1 cellular context compared by ENCODE assay signal in the genomic region with DNA sequence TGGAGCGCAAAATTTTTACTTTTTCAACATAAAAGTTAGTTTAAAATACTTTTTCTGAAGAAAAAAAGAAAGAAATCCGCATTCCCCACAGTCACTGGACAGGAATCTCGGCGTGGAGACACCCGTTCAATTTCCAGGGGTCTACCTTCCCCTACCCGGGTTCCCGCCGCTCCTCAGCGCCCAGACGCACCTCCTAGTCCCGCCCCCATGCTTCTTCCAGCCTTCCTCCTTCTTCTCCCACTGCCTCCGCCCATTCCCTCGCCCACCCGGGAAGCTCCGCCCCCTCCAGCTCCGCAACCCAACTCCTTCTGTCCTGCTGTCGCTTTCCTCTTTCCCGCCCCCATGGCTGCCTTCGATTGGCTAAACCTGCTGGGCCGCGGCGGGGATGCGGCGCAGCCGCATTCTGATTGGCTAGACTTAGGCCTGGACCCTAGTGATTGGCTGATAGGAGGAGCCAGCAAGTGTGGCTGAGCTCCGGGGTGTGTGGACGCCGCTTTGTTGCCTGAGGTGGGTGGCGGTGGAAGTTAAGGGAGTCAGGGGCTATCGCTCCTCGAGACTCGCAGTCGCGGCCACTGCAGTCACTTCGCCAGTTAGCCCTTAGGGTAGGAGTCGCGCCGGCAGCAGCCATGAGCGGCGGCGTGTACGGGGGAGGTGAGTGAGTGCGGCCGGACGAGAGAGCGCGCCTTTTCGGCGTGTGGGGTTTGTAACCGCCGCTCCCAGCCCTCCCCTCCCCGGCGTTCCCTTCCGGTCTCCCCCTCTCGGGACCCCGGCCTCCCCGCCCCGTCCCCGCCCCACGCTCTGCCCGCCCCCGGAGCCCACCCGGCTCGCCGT.
TF ChIP-seq lines count a peak whose summit lies in the region.

A gene (plus strand): TSS at position 460 of the 831 bp plus-strand sequence. CDS start 167 bp downstream, at position 627.

TF ChIP-seq in GM12878, 131 proteins besides CTCF, POLR2A, EP300 and RAD21 (continued from another document and continues in another):
- TF ChIP-seq, protein P1, sequence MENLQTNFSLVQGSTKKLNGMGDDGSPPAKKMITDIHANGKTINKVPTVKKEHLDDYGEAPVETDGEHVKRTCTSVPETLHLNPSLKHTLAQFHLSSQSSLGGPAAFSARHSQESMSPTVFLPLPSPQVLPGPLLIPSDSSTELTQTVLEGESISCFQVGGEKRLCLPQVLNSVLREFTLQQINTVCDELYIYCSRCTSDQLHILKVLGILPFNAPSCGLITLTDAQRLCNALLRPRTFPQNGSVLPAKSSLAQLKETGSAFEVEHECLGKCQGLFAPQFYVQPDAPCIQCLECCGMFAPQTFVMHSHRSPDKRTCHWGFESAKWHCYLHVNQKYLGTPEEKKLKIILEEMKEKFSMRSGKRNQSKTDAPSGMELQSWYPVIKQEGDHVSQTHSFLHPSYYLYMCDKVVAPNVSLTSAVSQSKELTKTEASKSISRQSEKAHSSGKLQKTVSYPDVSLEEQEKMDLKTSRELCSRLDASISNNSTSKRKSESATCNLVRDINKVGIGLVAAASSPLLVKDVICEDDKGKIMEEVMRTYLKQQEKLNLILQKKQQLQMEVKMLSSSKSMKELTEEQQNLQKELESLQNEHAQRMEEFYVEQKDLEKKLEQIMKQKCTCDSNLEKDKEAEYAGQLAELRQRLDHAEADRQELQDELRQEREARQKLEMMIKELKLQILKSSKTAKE (IDR thresholded peaks at IDR 0.05; ENCODE audit: low read depth, poor library complexity, severe bottlenecking): peak; percentile 67
- no peak for TF ChIP-seq HDAC6 (IDR thresholded peaks at IDR 0.05; ENCODE audit: unreplicated experiment)
- peak; percentile 88 for TF ChIP-seq EED (IDR thresholded peaks at IDR 0.05; ENCODE audit: low read depth)
- TF ChIP-seq IKZF1 (conservative IDR thresholded peaks at IDR 0.05): peak; percentile 73
- TF ChIP-seq DPF2 (IDR thresholded peaks at IDR 0.05): 0 out of 2 replicates have a peak, but pooled peaks have one; percentile 4
- TF ChIP-seq ATF7 (IDR thresholded peaks at IDR 0.05; ENCODE audit: low read depth): peak; percentile 43; the same call in 1 of the 2 replicates
- TF ChIP-seq BCL11A (IDR thresholded peaks at IDR 0.05; ENCODE audit: low read depth, low read length): no peak
- peak; percentile 97 for TF ChIP-seq CHD2 (IDR thresholded peaks at IDR 0.05; ENCODE audit: borderline replicate concordance, low read depth, low read length)
- TF ChIP-seq, protein P2, sequence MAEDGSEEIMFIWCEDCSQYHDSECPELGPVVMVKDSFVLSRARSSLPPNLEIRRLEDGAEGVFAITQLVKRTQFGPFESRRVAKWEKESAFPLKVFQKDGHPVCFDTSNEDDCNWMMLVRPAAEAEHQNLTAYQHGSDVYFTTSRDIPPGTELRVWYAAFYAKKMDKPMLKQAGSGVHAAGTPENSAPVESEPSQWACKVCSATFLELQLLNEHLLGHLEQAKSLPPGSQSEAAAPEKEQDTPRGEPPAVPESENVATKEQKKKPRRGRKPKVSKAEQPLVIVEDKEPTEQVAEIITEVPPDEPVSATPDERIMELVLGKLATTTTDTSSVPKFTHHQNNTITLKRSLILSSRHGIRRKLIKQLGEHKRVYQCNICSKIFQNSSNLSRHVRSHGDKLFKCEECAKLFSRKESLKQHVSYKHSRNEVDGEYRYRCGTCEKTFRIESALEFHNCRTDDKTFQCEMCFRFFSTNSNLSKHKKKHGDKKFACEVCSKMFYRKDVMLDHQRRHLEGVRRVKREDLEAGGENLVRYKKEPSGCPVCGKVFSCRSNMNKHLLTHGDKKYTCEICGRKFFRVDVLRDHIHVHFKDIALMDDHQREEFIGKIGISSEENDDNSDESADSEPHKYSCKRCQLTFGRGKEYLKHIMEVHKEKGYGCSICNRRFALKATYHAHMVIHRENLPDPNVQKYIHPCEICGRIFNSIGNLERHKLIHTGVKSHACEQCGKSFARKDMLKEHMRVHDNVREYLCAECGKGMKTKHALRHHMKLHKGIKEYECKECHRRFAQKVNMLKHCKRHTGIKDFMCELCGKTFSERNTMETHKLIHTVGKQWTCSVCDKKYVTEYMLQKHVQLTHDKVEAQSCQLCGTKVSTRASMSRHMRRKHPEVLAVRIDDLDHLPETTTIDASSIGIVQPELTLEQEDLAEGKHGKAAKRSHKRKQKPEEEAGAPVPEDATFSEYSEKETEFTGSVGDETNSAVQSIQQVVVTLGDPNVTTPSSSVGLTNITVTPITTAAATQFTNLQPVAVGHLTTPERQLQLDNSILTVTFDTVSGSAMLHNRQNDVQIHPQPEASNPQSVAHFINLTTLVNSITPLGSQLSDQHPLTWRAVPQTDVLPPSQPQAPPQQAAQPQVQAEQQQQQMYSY (CRISPR knock-in tag; IDR thresholded peaks at IDR 0.05): no peak
- TF ChIP-seq CBX5 (IDR thresholded peaks at IDR 0.05; ENCODE audit: low read depth): no peak
- peak; percentile 69; the same call in 1 of the 2 replicates for TF ChIP-seq CBFB (IDR thresholded peaks at IDR 0.05; ENCODE audit: low read depth)
- TF ChIP-seq, protein P3, sequence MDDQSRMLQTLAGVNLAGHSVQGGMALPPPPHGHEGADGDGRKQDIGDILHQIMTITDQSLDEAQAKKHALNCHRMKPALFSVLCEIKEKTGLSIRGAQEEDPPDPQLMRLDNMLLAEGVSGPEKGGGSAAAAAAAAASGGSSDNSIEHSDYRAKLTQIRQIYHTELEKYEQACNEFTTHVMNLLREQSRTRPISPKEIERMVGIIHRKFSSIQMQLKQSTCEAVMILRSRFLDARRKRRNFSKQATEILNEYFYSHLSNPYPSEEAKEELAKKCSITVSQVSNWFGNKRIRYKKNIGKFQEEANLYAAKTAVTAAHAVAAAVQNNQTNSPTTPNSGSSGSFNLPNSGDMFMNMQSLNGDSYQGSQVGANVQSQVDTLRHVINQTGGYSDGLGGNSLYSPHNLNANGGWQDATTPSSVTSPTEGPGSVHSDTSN (IDR thresholded peaks at IDR 0.05; ENCODE audit: insufficient replicate concordance, low read depth, low read length): peak; percentile 68
- no peak for TF ChIP-seq KAT2A (conservative IDR thresholded peaks at IDR 0.05; ENCODE audit: control insufficient read depth, low read depth, low read length)
- TF ChIP-seq MYB (IDR thresholded peaks at IDR 0.05; ENCODE audit: borderline replicate concordance, low read depth, low read length): no peak
- TF ChIP-seq PAX5 (IDR thresholded peaks at IDR 0.05; ENCODE audit: borderline replicate concordance, low read depth, low read length): peak; percentile 59; the same call in 1 of the 2 replicates
- TF ChIP-seq RCOR1 (conservative IDR thresholded peaks at IDR 0.05; ENCODE audit: low read depth, low read length): peak; percentile 36; the same call in 1 of the 2 replicates
- TF ChIP-seq, protein P4, sequence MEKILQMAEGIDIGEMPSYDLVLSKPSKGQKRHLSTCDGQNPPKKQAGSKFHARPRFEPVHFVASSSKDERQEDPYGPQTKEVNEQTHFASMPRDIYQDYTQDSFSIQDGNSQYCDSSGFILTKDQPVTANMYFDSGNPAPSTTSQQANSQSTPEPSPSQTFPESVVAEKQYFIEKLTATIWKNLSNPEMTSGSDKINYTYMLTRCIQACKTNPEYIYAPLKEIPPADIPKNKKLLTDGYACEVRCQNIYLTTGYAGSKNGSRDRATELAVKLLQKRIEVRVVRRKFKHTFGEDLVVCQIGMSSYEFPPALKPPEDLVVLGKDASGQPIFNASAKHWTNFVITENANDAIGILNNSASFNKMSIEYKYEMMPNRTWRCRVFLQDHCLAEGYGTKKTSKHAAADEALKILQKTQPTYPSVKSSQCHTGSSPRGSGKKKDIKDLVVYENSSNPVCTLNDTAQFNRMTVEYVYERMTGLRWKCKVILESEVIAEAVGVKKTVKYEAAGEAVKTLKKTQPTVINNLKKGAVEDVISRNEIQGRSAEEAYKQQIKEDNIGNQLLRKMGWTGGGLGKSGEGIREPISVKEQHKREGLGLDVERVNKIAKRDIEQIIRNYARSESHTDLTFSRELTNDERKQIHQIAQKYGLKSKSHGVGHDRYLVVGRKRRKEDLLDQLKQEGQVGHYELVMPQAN (conservative IDR thresholded peaks at IDR 0.05): peak; percentile 79
- TF ChIP-seq, protein P5, sequence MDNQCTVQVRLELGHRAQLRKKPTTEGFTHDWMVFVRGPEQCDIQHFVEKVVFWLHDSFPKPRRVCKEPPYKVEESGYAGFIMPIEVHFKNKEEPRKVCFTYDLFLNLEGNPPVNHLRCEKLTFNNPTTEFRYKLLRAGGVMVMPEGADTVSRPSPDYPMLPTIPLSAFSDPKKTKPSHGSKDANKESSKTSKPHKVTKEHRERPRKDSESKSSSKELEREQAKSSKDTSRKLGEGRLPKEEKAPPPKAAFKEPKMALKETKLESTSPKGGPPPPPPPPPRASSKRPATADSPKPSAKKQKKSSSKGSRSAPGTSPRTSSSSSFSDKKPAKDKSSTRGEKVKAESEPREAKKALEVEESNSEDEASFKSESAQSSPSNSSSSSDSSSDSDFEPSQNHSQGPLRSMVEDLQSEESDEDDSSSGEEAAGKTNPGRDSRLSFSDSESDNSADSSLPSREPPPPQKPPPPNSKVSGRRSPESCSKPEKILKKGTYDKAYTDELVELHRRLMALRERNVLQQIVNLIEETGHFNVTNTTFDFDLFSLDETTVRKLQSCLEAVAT (IDR thresholded peaks at IDR 0.05): peak; percentile 28; the same call in 1 of the 2 replicates
- TF ChIP-seq, protein P6, sequence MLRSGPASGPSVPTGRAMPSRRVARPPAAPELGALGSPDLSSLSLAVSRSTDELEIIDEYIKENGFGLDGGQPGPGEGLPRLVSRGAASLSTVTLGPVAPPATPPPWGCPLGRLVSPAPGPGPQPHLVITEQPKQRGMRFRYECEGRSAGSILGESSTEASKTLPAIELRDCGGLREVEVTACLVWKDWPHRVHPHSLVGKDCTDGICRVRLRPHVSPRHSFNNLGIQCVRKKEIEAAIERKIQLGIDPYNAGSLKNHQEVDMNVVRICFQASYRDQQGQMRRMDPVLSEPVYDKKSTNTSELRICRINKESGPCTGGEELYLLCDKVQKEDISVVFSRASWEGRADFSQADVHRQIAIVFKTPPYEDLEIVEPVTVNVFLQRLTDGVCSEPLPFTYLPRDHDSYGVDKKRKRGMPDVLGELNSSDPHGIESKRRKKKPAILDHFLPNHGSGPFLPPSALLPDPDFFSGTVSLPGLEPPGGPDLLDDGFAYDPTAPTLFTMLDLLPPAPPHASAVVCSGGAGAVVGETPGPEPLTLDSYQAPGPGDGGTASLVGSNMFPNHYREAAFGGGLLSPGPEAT (IDR thresholded peaks at IDR 0.05; ENCODE audit: low read depth): peak; percentile 86; the same call in 1 of the 2 replicates
- TF ChIP-seq, protein P7, sequence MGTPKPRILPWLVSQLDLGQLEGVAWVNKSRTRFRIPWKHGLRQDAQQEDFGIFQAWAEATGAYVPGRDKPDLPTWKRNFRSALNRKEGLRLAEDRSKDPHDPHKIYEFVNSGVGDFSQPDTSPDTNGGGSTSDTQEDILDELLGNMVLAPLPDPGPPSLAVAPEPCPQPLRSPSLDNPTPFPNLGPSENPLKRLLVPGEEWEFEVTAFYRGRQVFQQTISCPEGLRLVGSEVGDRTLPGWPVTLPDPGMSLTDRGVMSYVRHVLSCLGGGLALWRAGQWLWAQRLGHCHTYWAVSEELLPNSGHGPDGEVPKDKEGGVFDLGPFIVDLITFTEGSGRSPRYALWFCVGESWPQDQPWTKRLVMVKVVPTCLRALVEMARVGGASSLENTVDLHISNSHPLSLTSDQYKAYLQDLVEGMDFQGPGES (IDR thresholded peaks at IDR 0.05): peak; percentile 93
- no peak for TF ChIP-seq FOXM1 (IDR thresholded peaks at IDR 0.05; ENCODE audit: low read depth, low read length)
- TF ChIP-seq POLR2AphosphoS2 (IDR thresholded peaks at IDR 0.05; ENCODE audit: low read depth, low read length): peak; percentile 54; the same call in 1 of the 2 replicates
- TF ChIP-seq, protein P8, sequence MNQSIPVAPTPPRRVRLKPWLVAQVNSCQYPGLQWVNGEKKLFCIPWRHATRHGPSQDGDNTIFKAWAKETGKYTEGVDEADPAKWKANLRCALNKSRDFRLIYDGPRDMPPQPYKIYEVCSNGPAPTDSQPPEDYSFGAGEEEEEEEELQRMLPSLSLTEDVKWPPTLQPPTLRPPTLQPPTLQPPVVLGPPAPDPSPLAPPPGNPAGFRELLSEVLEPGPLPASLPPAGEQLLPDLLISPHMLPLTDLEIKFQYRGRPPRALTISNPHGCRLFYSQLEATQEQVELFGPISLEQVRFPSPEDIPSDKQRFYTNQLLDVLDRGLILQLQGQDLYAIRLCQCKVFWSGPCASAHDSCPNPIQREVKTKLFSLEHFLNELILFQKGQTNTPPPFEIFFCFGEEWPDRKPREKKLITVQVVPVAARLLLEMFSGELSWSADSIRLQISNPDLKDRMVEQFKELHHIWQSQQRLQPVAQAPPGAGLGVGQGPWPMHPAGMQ (IDR thresholded peaks at IDR 0.05; ENCODE audit: borderline replicate concordance): no peak
- peak; percentile 81; the same call in 1 of the 2 replicates for TF ChIP-seq RFX5 (IDR thresholded peaks at IDR 0.05; ENCODE audit: low read depth, low read length)
- no peak for TF ChIP-seq LARP7 (IDR thresholded peaks at IDR 0.05)
- peak; percentile 76 for TF ChIP-seq TAF1 (IDR thresholded peaks at IDR 0.05; ENCODE audit: borderline replicate concordance, low read depth, low read length)
- TF ChIP-seq FOS (IDR thresholded peaks at IDR 0.05; ENCODE audit: borderline replicate concordance, extremely low read depth, insufficient read length): peak; percentile 95
- TF ChIP-seq MTA3 (IDR thresholded peaks at IDR 0.05; ENCODE audit: borderline replicate concordance, low read length): no peak
- TF ChIP-seq ZNF384 (IDR thresholded peaks at IDR 0.05; ENCODE audit: borderline replicate concordance, low read depth, low read length): no peak
- peak in 1 of 2 experiments; percentile 32; a peak in 2 of 4 replicates for TF ChIP-seq BHLHE40 (IDR thresholded peaks at IDR 0.05; ENCODE audit: borderline replicate concordance in 1 of 2, low read depth in 2 of 2, low read length in 1 of 2)
- TF ChIP-seq NFXL1 (IDR thresholded peaks at IDR 0.05; ENCODE audit: borderline replicate concordance): no peak
- TF ChIP-seq, protein P9, sequence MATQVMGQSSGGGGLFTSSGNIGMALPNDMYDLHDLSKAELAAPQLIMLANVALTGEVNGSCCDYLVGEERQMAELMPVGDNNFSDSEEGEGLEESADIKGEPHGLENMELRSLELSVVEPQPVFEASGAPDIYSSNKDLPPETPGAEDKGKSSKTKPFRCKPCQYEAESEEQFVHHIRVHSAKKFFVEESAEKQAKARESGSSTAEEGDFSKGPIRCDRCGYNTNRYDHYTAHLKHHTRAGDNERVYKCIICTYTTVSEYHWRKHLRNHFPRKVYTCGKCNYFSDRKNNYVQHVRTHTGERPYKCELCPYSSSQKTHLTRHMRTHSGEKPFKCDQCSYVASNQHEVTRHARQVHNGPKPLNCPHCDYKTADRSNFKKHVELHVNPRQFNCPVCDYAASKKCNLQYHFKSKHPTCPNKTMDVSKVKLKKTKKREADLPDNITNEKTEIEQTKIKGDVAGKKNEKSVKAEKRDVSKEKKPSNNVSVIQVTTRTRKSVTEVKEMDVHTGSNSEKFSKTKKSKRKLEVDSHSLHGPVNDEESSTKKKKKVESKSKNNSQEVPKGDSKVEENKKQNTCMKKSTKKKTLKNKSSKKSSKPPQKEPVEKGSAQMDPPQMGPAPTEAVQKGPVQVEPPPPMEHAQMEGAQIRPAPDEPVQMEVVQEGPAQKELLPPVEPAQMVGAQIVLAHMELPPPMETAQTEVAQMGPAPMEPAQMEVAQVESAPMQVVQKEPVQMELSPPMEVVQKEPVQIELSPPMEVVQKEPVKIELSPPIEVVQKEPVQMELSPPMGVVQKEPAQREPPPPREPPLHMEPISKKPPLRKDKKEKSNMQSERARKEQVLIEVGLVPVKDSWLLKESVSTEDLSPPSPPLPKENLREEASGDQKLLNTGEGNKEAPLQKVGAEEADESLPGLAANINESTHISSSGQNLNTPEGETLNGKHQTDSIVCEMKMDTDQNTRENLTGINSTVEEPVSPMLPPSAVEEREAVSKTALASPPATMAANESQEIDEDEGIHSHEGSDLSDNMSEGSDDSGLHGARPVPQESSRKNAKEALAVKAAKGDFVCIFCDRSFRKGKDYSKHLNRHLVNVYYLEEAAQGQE (IDR thresholded peaks at IDR 0.05; ENCODE audit: low read depth, low read length): no peak
